Comparison of ENCODE assay signal across 9 cellular contexts in the genomic region with DNA sequence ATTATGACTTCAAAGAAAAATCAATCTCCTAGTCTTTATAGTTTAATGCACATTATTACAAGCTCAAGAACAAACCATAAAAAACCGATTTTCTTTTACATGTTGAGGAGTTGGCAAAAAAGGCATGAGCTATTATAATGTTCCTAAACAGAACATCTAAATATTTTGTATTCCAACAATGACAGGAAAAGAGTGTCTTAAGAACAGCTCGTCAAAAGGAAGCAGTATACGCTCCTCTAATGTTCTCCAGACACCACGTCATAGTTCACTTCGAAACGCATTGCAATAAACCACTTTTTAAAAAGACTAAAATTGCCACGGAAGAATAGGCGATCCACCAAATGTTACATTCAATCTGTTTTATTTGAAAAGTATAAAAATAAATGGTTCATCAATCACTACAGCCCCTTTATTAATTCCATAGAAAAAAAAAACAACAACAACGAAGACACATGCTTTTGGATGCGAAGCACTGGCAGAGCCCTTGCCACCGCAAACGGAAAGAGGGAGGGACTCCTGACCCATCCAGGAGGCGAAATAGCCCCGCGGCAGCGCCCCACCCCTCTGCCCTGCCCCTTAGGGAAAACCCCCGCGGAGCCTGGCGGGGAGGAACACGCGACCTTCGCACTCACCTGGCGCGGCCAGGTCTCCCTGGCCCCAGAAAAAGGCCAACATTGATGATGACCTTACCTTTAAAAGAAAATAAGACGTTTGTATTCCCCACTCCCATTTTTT. TPM values are rescaled to one million over a fixed set of nuclear protein-coding genes. Genes with fewer than 3 reads are reported as not detected.
A peak's percentile ranks its signal among the peaks of the same experiment; 100 is the strongest.
DNase-seq lines count a peak whose midpoint lies in the region; ATAC-seq and TF ChIP-seq lines count a peak whose summit lies in the region.
"Had no signal": no experiment of that assay in that cellular context is flagged by ENCODE, and none has a peak within 500 bp of the region (broad histone marks: within the 10 kb centered on the region; RNA-seq: fewer than 3 reads in every experiment).

No MANE protein-coding gene starts in this region.

- H3K27ac Mint-ChIP-seq in CD4-positive, alpha-beta T cell, result peak overlapping the region; percentile 61
- H3K27ac Mint-ChIP-seq in osteocyte (ENCODE audit: unreplicated experiment), result peak overlapping the region; percentile 75

- H3K27ac ChIP-seq in CD4-positive, alpha-beta T cell (ENCODE audit: low read depth, low read length), result no peak overlapping the region
- H3K27ac ChIP-seq in angular gyrus (ENCODE audit: low read depth, low read length), result peak overlapping the region; percentile 59
- no peak overlapping the region for H3K27ac ChIP-seq in right cardiac atrium (ENCODE audit: low read length)
- H3K27ac ChIP-seq: WERI-Rb-1 had no signal

- POLR2A ChIA-PET in CD4-positive, alpha-beta T cell (lab: Charles Lee), result interaction anchor here (1.0 kb wide), 1 partner anchor 28 kb away, joined by 3 read pairs; no protein-coding TSS in a partner anchor

- H3K4me1 Mint-ChIP-seq in CD4-positive, alpha-beta T cell (ENCODE audit: low read depth), result peaks cover 78% of the 10 kb centered on the region
- H3K4me1 Mint-ChIP-seq in osteocyte (ENCODE audit: unreplicated experiment), result peaks cover 57% of the 10 kb centered on the region

- peak overlapping the region; percentile 41 for H3K4me3 ChIP-seq in right cardiac atrium (ENCODE audit: low read length)

- CTCF ChIA-PET in CD4-positive, alpha-beta T cell (lab: Charles Lee), result no interaction called here

- H3K9me3 ChIP-seq in CD4-positive, alpha-beta T cell (ENCODE audit: control insufficient read depth, low read length), result no peaks in the 10 kb centered on the region
- no peaks in the 10 kb centered on the region for H3K9me3 ChIP-seq in right cardiac atrium (ENCODE audit: control insufficient read depth, low read length)

- DNase-seq in CD4-positive, alpha-beta T cell, result no peak
- DNase-seq in right cardiac atrium (peak in 1 of 3 donors; percentile 75), osteocyte (ENCODE audit: extremely low spot score, unreplicated experiment) (no peak), globus pallidus (ENCODE audit: low spot score) (no peak), NCI-H1694 (lab: John Stamatoyannopoulos, UW) (no peak), NCI-H1105 treated with DMSO at 0.1 percent for 48 hours (lab: John Stamatoyannopoulos, UW) (no peak), SKM-1 treated with dmso at 0.1 percent for 144 hours (lab: John Stamatoyannopoulos, UW; ENCODE audit: unreplicated experiment) (no peak)
- DNase-seq: WERI-Rb-1 had no signal

- intact Hi-C loops in CD4-positive, alpha-beta T cell (cut with DNase I, micrococcal nuclease), result no loop called here
- intact Hi-C loops in right cardiac atrium (cut with DNase I), result no loop called here

- no peaks in the 10 kb centered on the region for H3K27me3 Mint-ChIP-seq in CD4-positive, alpha-beta T cell
- H3K27me3 Mint-ChIP-seq in osteocyte (ENCODE audit: unreplicated experiment), result no peaks in the 10 kb centered on the region

- TF ChIP-seq CTCF in CD4-positive, alpha-beta T cell (IDR thresholded peaks at IDR 0.05), result no peak
- TF ChIP-seq CTCF in osteocyte (IDR thresholded peaks at IDR 0.05), result no peak

- 28% methylated on average over 25 of the region's 25 CpGs for WGBS in right cardiac atrium

- no peak for ATAC-seq in CD4-positive, alpha-beta T cell (ENCODE audit: poor library complexity)
- ATAC-seq in right cardiac atrium, result peak; percentile 47

- H3K4me3 Mint-ChIP-seq in CD4-positive, alpha-beta T cell, result no peak overlapping the region
- H3K4me3 Mint-ChIP-seq in osteocyte (ENCODE audit: unreplicated experiment), result peak overlapping the region; percentile 77

- peaks cover 2% of the 10 kb centered on the region for H3K4me1 ChIP-seq in right cardiac atrium (ENCODE audit: control insufficient read depth, insufficient read depth, low read length)

- H3K27me3 ChIP-seq in CD4-positive, alpha-beta T cell (ENCODE audit: control insufficient read depth, insufficient read depth, low read length), result no peaks in the 10 kb centered on the region
- no peaks in the 10 kb centered on the region for H3K27me3 ChIP-seq in right cardiac atrium (ENCODE audit: control insufficient read depth, insufficient read depth)

- H3K36me3 Mint-ChIP-seq in CD4-positive, alpha-beta T cell (ENCODE audit: low read depth), result peaks cover 66% of the 10 kb centered on the region
- H3K36me3 Mint-ChIP-seq in osteocyte (ENCODE audit: unreplicated experiment), result peaks cover 2% of the 10 kb centered on the region

- H3K9me3 Mint-ChIP-seq in CD4-positive, alpha-beta T cell, result no peaks in the 10 kb centered on the region
- H3K9me3 Mint-ChIP-seq in osteocyte (ENCODE audit: unreplicated experiment), result no peaks in the 10 kb centered on the region

RNA-seq across cellular contexts. Expression of a gene that starts 45.8 kb away (rescaled TPM):
- total RNA-seq in CD4-positive, alpha-beta T cell, result 10 to 100 TPM; 75.4 to 79.2 TPM
- total RNA-seq in right cardiac atrium, result 10 to 100 TPM; 14.6 to 26.4 (median 19.6) TPM
- 10.5 TPM for polyA plus RNA-seq in right cardiac atrium
- 13.8 and 18.6 TPM in 2 replicates for total RNA-seq in osteocyte
